In the genomic region with DNA sequence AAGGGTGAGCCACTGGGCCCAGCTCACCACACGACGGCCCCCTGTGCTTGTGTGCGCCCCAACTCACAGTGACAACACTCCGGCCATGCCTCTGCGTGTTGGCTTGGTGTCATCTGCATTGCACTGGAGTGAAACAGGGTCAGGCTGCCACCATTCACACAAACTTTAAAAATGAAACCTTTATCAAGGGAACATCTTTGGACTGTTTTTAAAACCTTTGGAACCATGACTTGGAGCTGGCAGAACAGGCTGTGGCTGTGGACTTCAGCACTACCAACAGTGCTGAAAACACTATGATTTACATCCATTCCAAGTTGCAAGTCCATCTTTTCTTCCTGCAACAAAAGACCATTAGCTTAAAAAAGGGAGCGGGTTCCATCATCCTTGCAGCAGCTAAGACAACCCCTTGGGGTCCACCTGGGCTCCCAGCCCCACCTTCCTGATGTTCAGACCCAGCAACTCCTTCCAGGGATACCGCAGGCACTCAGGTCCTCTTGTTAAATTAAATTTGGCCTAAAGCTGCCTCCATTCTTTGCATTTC, we compare ENCODE assay signal across 15 cellular contexts. TPM values are rescaled to one million over a fixed set of nuclear protein-coding genes. Genes with fewer than 3 reads are reported as not detected.
DNase-seq lines count a peak whose midpoint lies in the region; ATAC-seq and TF ChIP-seq lines count a peak whose summit lies in the region.
"Had no signal": no experiment of that assay in that cellular context is flagged by ENCODE, and none has a peak within 500 bp of the region (broad histone marks: within the 10 kb centered on the region; RNA-seq: fewer than 3 reads in every experiment).

No MANE protein-coding gene starts in this region.

- H3K79me1 ChIP-seq in neuronal stem cell (ENCODE audit: low read depth, low read length), result peaks cover 11% of the 10 kb centered on the region

- H3K27ac ChIP-seq in 22Rv1 (peak overlapping the region; percentile 75), neuronal stem cell (replicated peaks; ENCODE audit: low read length) (no peak overlapping the region)
- H3K27ac ChIP-seq: KMS-11, PC-9 had no signal

- H3K4ac ChIP-seq in neuronal stem cell (ENCODE audit: low read length), result no peak overlapping the region

- no peak overlapping the region for H3K18ac ChIP-seq in neuronal stem cell (ENCODE audit: low read length)

- no peak overlapping the region for H2BK15ac ChIP-seq in neuronal stem cell (ENCODE audit: low read length)

- H2BK120ac ChIP-seq in neuronal stem cell (ENCODE audit: low read depth, low read length), result no peak overlapping the region

- no peak overlapping the region for H2BK12ac ChIP-seq in neuronal stem cell (ENCODE audit: low read length)

- H3K4me3 ChIP-seq in neuronal stem cell (ENCODE audit: low read length in 2 of 2), result no peak overlapping the region
- H3K4me3 ChIP-seq: MG63, PC-9 had no signal

- no peak overlapping the region for H3K9ac ChIP-seq in neuronal stem cell (ENCODE audit: low read depth, low read length, poor library complexity)
- H3K9ac ChIP-seq: KMS-11 had no signal

- no peak overlapping the region for H4K91ac ChIP-seq in neuronal stem cell (ENCODE audit: low read depth, low read length, poor library complexity)

- H2AK5ac ChIP-seq in neuronal stem cell (ENCODE audit: low read depth, low read length), result no peak overlapping the region

- H3K9me3 ChIP-seq in neuronal stem cell (replicated peaks in 1 of 2; ENCODE audit: control insufficient read depth in 2 of 2, insufficient read depth in 1 of 2, low read depth in 1 of 2, low read length in 2 of 2), result no peaks in the 10 kb centered on the region
- H3K9me3 ChIP-seq: MG63 had no signal

- no peak overlapping the region for H2AFZ ChIP-seq in neuronal stem cell (ENCODE audit: low read length)
- H2AFZ ChIP-seq: PC-9 had no signal

- peaks cover 0 to 4% of the 10 kb centered on the region in 2 donors for H3K4me1 ChIP-seq in neuronal stem cell (ENCODE audit: control insufficient read depth in 2 of 2, insufficient read depth in 1 of 2, low read depth in 1 of 2, low read length in 2 of 2)

- H2BK5ac ChIP-seq in neuronal stem cell (ENCODE audit: low read length), result no peak overlapping the region

- no peaks in the 10 kb centered on the region for H3K27me3 ChIP-seq in neuronal stem cell (ENCODE audit: control insufficient read depth in 3 of 3, insufficient read depth in 3 of 3, low read depth in 1 of 3, low read length in 3 of 3)
- H3K27me3 ChIP-seq: MG63 had no signal

- peak overlapping the region; percentile 47 for H3K14ac ChIP-seq in neuronal stem cell (ENCODE audit: low read length)

- H3K36me3 ChIP-seq in neuronal stem cell (replicated peaks in 1 of 2; ENCODE audit: control insufficient read depth in 2 of 2, insufficient read depth in 2 of 2, low read length in 2 of 2), result peaks cover 40 to 46% of the 10 kb centered on the region in 2 donors

- DNase-seq in D341Med (ENCODE audit: low spot score) (peak; percentile 16), ecto neural progenitor cell (ENCODE audit: low spot score) (peak; percentile 24), neuronal stem cell (ENCODE audit: low spot score) (no peak)
- DNase-seq: DMS53, GOT3, HFFc6, MG63, NCI-H1092 treated with DMSO at 0.1 percent for 48 hours, NCI-H187, PC-9 had no signal

- H4K8ac ChIP-seq in neuronal stem cell (ENCODE audit: low read depth, low read length), result no peak overlapping the region

- H3K23ac ChIP-seq in neuronal stem cell (ENCODE audit: low read depth, low read length, poor library complexity), result no peak overlapping the region

- WGBS in neuronal stem cell (ENCODE audit: extremely low coverage in 2 of 2, insufficient read length in 2 of 2, insufficient replicate concordance in 1 of 2), 2 donors, result no CpG with 5 or more reads among the region's 7 CpGs

- no peak for ATAC-seq in GM19452 (IDR thresholded peaks at IDR 0.05; ENCODE audit: unreplicated experiment)
- no peak for ATAC-seq in GM21381 (IDR thresholded peaks at IDR 0.05; ENCODE audit: unreplicated experiment)
- no peak for ATAC-seq in HG03442 (IDR thresholded peaks at IDR 0.05; ENCODE audit: unreplicated experiment)

- no peak overlapping the region for H3K4me2 ChIP-seq in neuronal stem cell (ENCODE audit: insufficient read depth, low read length, poor library complexity, severe bottlenecking)
- H3K4me2 ChIP-seq: KMS-11, PC-9 had no signal

- no peak for TF ChIP-seq CTCF in 22Rv1 (IDR thresholded peaks at IDR 0.05)

RNA-seq across cellular contexts. Expression of gene POFUT2, which starts 25.6 kb away (rescaled TPM):
- polyA plus RNA-seq in neuronal stem cell (2013, experiment 1 of 2), result 33.3 TPM
- polyA plus RNA-seq in neuronal stem cell (2013, experiment 2 of 2), result 32.4 TPM
